In genomic region chr4:2183394-2183793, GRCh38 we compare ENCODE assay signal across 1 cellular context.
TF ChIP-seq lines count a peak whose summit lies in the region.

No MANE protein-coding gene starts in this region.

TF ChIP-seq in K562, 482 proteins besides CTCF, POLR2A, EP300 and RAD21:
- TF ChIP-seq ZNF23 (CRISPR knock-in tag; IDR thresholded peaks at IDR 0.05) = no peak
- TF ChIP-seq SAFB (IDR thresholded peaks at IDR 0.05; ENCODE audit: borderline replicate concordance, low read depth, low read length) = no peak
- TF ChIP-seq HNRNPH1 (optimal IDR thresholded peaks at IDR 0.05; ENCODE audit: low read depth, low read length) = no peak
- TF ChIP-seq CEBPB (tag; IDR thresholded peaks at IDR 0.05) = peak; percentile 58
- no peak for TF ChIP-seq CEBPG (CRISPR knock-in tag; IDR thresholded peaks at IDR 0.05)
- TF ChIP-seq CEBPG (tag; conservative IDR thresholded peaks at IDR 0.05 in 1 of 2, IDR thresholded peaks at IDR 0.05 in 1 of 2) = 0 out of 4 replicates have a peak, but pooled peaks of 1 of the 2 experiments have one; percentile 27
